Comparison of ENCODE assay signal across 25 cellular contexts in genomic region chr10:101576229-101576863, GRCh38. TPM values are rescaled to one million over a fixed set of nuclear protein-coding genes. Genes with fewer than 3 reads are reported as not detected.
DNase-seq lines count a peak whose midpoint lies in the region; ATAC-seq and TF ChIP-seq lines count a peak whose summit lies in the region.
"Had no signal": no experiment of that assay in that cellular context is flagged by ENCODE, and none has a peak within 500 bp of the region (broad histone marks: within the 10 kb centered on the region; RNA-seq: fewer than 3 reads in every experiment).

No MANE protein-coding gene starts in this region.

- H3K4me2 ChIP-seq in fibroblast of lung (ENCODE audit: extremely low read depth, insufficient read depth, low read length): no peak overlapping the region

- in situ Hi-C loops in G401 (cut with HindIII; ENCODE audit: low sequenced_read_pairs): loop anchor here (25.0 kb wide), 1 partner anchor 289 kb away; no protein-coding TSS in a partner anchor

- no peaks in the 10 kb centered on the region for H3K27me3 Mint-ChIP-seq in activated T-cell treated with anti-CD3 and anti-CD28 coated beads, Interleukin-2, amount 50 U/mL, for 24 hours
- H3K27me3 Mint-ChIP-seq in stimulated activated naive B cell treated with anti-CD40 and anti-IgM and Interleukin-4, amounts not matched to agents 10 μg/mL and 1 μg/mL and 100 μg/mL, for 72 hours: no peaks in the 10 kb centered on the region
- H3K27me3 Mint-ChIP-seq: dendritic cell treated with granulocyte-macrophage colony-stimulating factor and Interleukin-4, amounts not matched to agents 40 ng/mL and 50 ng/mL, for 4 days; stimulated activated naive CD8-positive, alpha-beta T cell treated with anti-CD3 and anti-CD28 coated beads, Interleukin-15, Interleukin-2, amounts not matched to agents 100 ng/mL and 50 ng/mL, for 24 hours had no signal

- H4K20me1 ChIP-seq in fibroblast of lung (ENCODE audit: control insufficient read depth, extremely low read depth, insufficient read depth, low read length): no peaks in the 10 kb centered on the region

- H3K79me2 ChIP-seq in fibroblast of lung (ENCODE audit: control insufficient read depth, insufficient read depth, low read length): no peaks in the 10 kb centered on the region

- peaks cover 38% of the 10 kb centered on the region for H3K36me3 Mint-ChIP-seq in activated T-cell treated with anti-CD3 and anti-CD28 coated beads, Interleukin-2, amount 50 U/mL, for 24 hours (ENCODE audit: low read depth)
- peaks cover 22 to 53% of the 10 kb centered on the region in 2 donors for H3K36me3 Mint-ChIP-seq in stimulated activated naive B cell treated with anti-CD40 and anti-IgM and Interleukin-4, amounts not matched to agents 10 μg/mL and 1 μg/mL and 100 μg/mL, for 72 hours
- no peaks in the 10 kb centered on the region for H3K36me3 Mint-ChIP-seq in activated naive CD4-positive, alpha-beta T cell treated with anti-CD3 and anti-CD28 coated beads, Interleukin-2, amount 50 U/mL, for 72 hours

- H3K4me3 ChIP-seq in fibroblast of lung (replicated peaks in 1 of 4; ENCODE audit: control extremely low read depth in 1 of 4, insufficient read depth in 1 of 4, low read depth in 3 of 4, low read length in 4 of 4): no peak overlapping the region
- H3K4me3 ChIP-seq: cardiac muscle cell, lower lobe of right lung, transverse colon had no signal

- peak; percentile 25 for DNase-seq in activated T-cell treated with anti-CD3 and anti-CD28 coated beads, Interleukin-2, amount 50 U/mL, for 24 hours
- DNase-seq in activated T-cell treated with anti-CD3 and anti-CD28 coated beads, Interleukin-2, amount 50 U/mL, for 48 hours: no peak
- DNase-seq in OCI-M1 (lab: John Stamatoyannopoulos, UW): peak; percentile 49
- peak; percentile 24 to 39 for DNase-seq in fibroblast of lung (ENCODE audit: low read depth in 2 of 2)
- DNase-seq in stimulated activated naive B cell treated with anti-CD40 and anti-IgM and Interleukin-4, amounts not matched to agents 10 μg/mL and 1 μg/mL and 100 μg/mL, for 72 hours: no peak
- DNase-seq in G401 (ENCODE audit: low spot score): no peak
- DNase-seq in DMS153 (lab: John Stamatoyannopoulos, UW): no peak
- no peak for DNase-seq in activated naive CD4-positive, alpha-beta T cell treated with anti-CD3 and anti-CD28 coated beads, Interleukin-2, amount 50 U/mL, for 72 hours (ENCODE audit: low spot score in 2 of 2)
- DNase-seq: activated CD8-positive, alpha-beta memory T cell treated with anti-CD3 and anti-CD28 coated beads for 24 hours; activated naive CD4-positive, alpha-beta T cell treated with Interleukin-2 at 50 U/mL for 16 hours; activated T-cell treated with anti-CD3 and anti-CD28 coated beads, Interleukin-2, amount 50 U/mL, for 4 hours; amniotic stem cell; BE2C; islet precursor cell; lower lobe of right lung; MM.1S; NCI-H1417 treated with DMSO at 0.1 percent for 48 hours; NCI-H524 treated with DMSO at 0.1 percent for 48 hours; stimulated activated CD4-positive, alpha-beta T cell treated with anti-CD3 and anti-CD28 coated beads, Interleukin-2, amount 100 ng/mL, for 48 hours; transverse colon had no signal

- H3K4me1 ChIP-seq in fibroblast of lung (ENCODE audit: control insufficient read depth, extremely low read depth, insufficient read depth, low read length): no peaks in the 10 kb centered on the region
- H3K4me1 ChIP-seq: BE2C, lower lobe of right lung, transverse colon had no signal

- H3K27ac ChIP-seq in fibroblast of lung (ENCODE audit: insufficient read depth, low read length): no peak overlapping the region
- H3K27ac ChIP-seq: cardiac muscle cell, lower lobe of right lung, neutrophil, transverse colon had no signal

- H3K9ac ChIP-seq in fibroblast of lung (ENCODE audit: insufficient read depth, low read length): no peak overlapping the region

- no peaks in the 10 kb centered on the region for H3K4me1 Mint-ChIP-seq in activated T-cell treated with anti-CD3 and anti-CD28 coated beads, Interleukin-2, amount 50 U/mL, for 24 hours (ENCODE audit: low read depth)
- H3K4me1 Mint-ChIP-seq in stimulated activated naive B cell treated with anti-CD40 and anti-IgM and Interleukin-4, amounts not matched to agents 10 μg/mL and 1 μg/mL and 100 μg/mL, for 72 hours: no peaks in the 10 kb centered on the region

- no peaks in the 10 kb centered on the region for H3K27me3 ChIP-seq in fibroblast of lung (ENCODE audit: control insufficient read depth, insufficient read depth, low read length)
- H3K27me3 ChIP-seq: BE2C, cardiac muscle cell, neutrophil, transverse colon had no signal

- H3K9me3 ChIP-seq in fibroblast of lung (ENCODE audit: control insufficient read depth, insufficient read depth, low read depth, low read length): peaks cover 2% of the 10 kb centered on the region
- H3K9me3 ChIP-seq: neutrophil, transverse colon had no signal

- H3K4me3 Mint-ChIP-seq in activated T-cell treated with anti-CD3 and anti-CD28 coated beads, Interleukin-2, amount 50 U/mL, for 24 hours: no peak overlapping the region
- H3K4me3 Mint-ChIP-seq in stimulated activated naive B cell treated with anti-CD40 and anti-IgM and Interleukin-4, amounts not matched to agents 10 μg/mL and 1 μg/mL and 100 μg/mL, for 72 hours: no peak overlapping the region
- H3K4me3 Mint-ChIP-seq: activated T-cell treated with anti-CD3 and anti-CD28 coated beads, Interleukin-2, amount 50 U/mL, for 4 hours; dendritic cell treated with granulocyte-macrophage colony-stimulating factor and Interleukin-4, amounts not matched to agents 40 ng/mL and 50 ng/mL, for 4 days; stimulated activated naive CD8-positive, alpha-beta T cell treated with anti-CD3 and anti-CD28 coated beads, Interleukin-15, Interleukin-2, amounts not matched to agents 100 ng/mL and 50 ng/mL, for 24 hours had no signal

- H3K27ac Mint-ChIP-seq in activated T-cell treated with anti-CD3 and anti-CD28 coated beads, Interleukin-2, amount 50 U/mL, for 24 hours: peak overlapping the region; percentile 38
- peak overlapping the region; percentile 31 for H3K27ac Mint-ChIP-seq in stimulated activated naive B cell treated with anti-CD40 and anti-IgM and Interleukin-4, amounts not matched to agents 10 μg/mL and 1 μg/mL and 100 μg/mL, for 72 hours
- no peak overlapping the region for H3K27ac Mint-ChIP-seq in activated naive CD4-positive, alpha-beta T cell treated with anti-CD3 and anti-CD28 coated beads, Interleukin-2, amount 50 U/mL, for 72 hours
- H3K27ac Mint-ChIP-seq: dendritic cell treated with granulocyte-macrophage colony-stimulating factor and Interleukin-4, amounts not matched to agents 40 ng/mL and 50 ng/mL, for 4 days; stimulated activated naive CD8-positive, alpha-beta T cell treated with anti-CD3 and anti-CD28 coated beads, Interleukin-15, Interleukin-2, amounts not matched to agents 100 ng/mL and 50 ng/mL, for 24 hours had no signal

- no peaks in the 10 kb centered on the region for H3K9me3 Mint-ChIP-seq in activated T-cell treated with anti-CD3 and anti-CD28 coated beads, Interleukin-2, amount 50 U/mL, for 24 hours
- H3K9me3 Mint-ChIP-seq in stimulated activated naive B cell treated with anti-CD40 and anti-IgM and Interleukin-4, amounts not matched to agents 10 μg/mL and 1 μg/mL and 100 μg/mL, for 72 hours: no peaks in the 10 kb centered on the region
- H3K9me3 Mint-ChIP-seq in activated naive CD4-positive, alpha-beta T cell treated with anti-CD3 and anti-CD28 coated beads, Interleukin-2, amount 50 U/mL, for 72 hours: no peaks in the 10 kb centered on the region
- H3K9me3 Mint-ChIP-seq: stimulated activated naive CD8-positive, alpha-beta T cell treated with anti-CD3 and anti-CD28 coated beads, Interleukin-15, Interleukin-2, amounts not matched to agents 100 ng/mL and 50 ng/mL, for 24 hours had no signal

- no peak for ATAC-seq in stimulated activated naive B cell treated with anti-CD40 and anti-IgM and Interleukin-4, amounts not matched to agents 10 μg/mL and 1 μg/mL and 100 μg/mL, for 72 hours (replicated peaks)
- ATAC-seq in activated naive CD4-positive, alpha-beta T cell treated with anti-CD3 and anti-CD28 coated beads, Interleukin-2, amount 50 U/mL, for 72 hours: no peak
- ATAC-seq: activated T-cell treated with anti-CD3 and anti-CD28 coated beads, Interleukin-2, amount 50 U/mL, for 4 hours; HepG2; lower lobe of right lung had no signal

- no peak for TF ChIP-seq CTCF in fibroblast of lung (conservative IDR thresholded peaks at IDR 0.05 in 1 of 2, IDR thresholded peaks at IDR 0.05 in 1 of 2; ENCODE audit: low read depth in 1 of 2, low read length in 2 of 2)

- no peak overlapping the region for H2AFZ ChIP-seq in fibroblast of lung (ENCODE audit: low read length)

- H3K36me3 ChIP-seq in fibroblast of lung (ENCODE audit: control insufficient read depth, insufficient read depth, low read length): peaks cover 8% of the 10 kb centered on the region
- H3K36me3 ChIP-seq: BE2C, cardiac muscle cell had no signal

RNA-seq across cellular contexts. Expression of gene POLL, which starts 11.7 kb away (rescaled TPM):
- total RNA-seq in fibroblast of lung: 12.3 and 15.7 TPM in 2 replicates
- 10.9 TPM in 2 replicates for polyA plus RNA-seq in fibroblast of lung
- polyA plus RNA-seq in fibroblast of lung (2012): 12.8 and 13.9 TPM in 2 replicates
- polyA minus RNA-seq in fibroblast of lung (ENCODE audit: low replicate concordance): 58.7 and 63.9 TPM in 2 replicates
- 87.8 and 94.8 TPM in 2 replicates for total RNA-seq in G401 (2014; rRNA removed; shearing (Covaris generic))
- 10 to 100 TPM; 31.4 to 43.0 TPM for total RNA-seq in activated naive CD4-positive, alpha-beta T cell treated with anti-CD3 and anti-CD28 coated beads, Interleukin-2, amount 50 U/mL, for 72 hours

RNA-seq across cellular contexts. Expression of gene DPCD, which starts 11.8 kb away (rescaled TPM):
- 23.9 and 34.4 TPM in 2 replicates for total RNA-seq in fibroblast of lung
- polyA plus RNA-seq in fibroblast of lung: 40.5 and 42.9 TPM in 2 replicates
- polyA plus RNA-seq in fibroblast of lung (2012): 37.7 and 46.4 TPM in 2 replicates
- 27.6 and 29.2 TPM in 2 replicates for polyA minus RNA-seq in fibroblast of lung (ENCODE audit: low replicate concordance)
- 361 and 419 TPM in 2 replicates for total RNA-seq in G401 (2014; rRNA removed; shearing (Covaris generic))
- 10 to 100 TPM in 1 of 2 donors, 1 to 10 TPM in 1; 3.1 to 23.9 TPM for total RNA-seq in activated naive CD4-positive, alpha-beta T cell treated with anti-CD3 and anti-CD28 coated beads, Interleukin-2, amount 50 U/mL, for 72 hours

Comparison
In these comparisons a context has a peak if more than half of its experiments do, and no peak if none do; other contexts are left out.
1. DNase-seq: peak in activated T-cell treated with anti-CD3 and anti-CD28 coated beads, Interleukin-2, amount 50 U/mL, for 24 hours (single experiment), OCI-M1 (single experiment) and fibroblast of lung (2 of 2); none in activated T-cell treated with anti-CD3 and anti-CD28 coated beads, Interleukin-2, amount 50 U/mL, for 48 hours (0 of 2), stimulated activated naive B cell treated with anti-CD40 and anti-IgM and Interleukin-4, amounts not matched to agents 10 μg/mL and 1 μg/mL and 100 μg/mL, for 72 hours (single experiment), G401 (single experiment), DMS153 (single experiment) and activated naive CD4-positive, alpha-beta T cell treated with anti-CD3 and anti-CD28 coated beads, Interleukin-2, amount 50 U/mL, for 72 hours (0 of 2).
2. H3K27ac Mint-ChIP-seq: peak in activated T-cell treated with anti-CD3 and anti-CD28 coated beads, Interleukin-2, amount 50 U/mL, for 24 hours (single experiment) and stimulated activated naive B cell treated with anti-CD40 and anti-IgM and Interleukin-4, amounts not matched to agents 10 μg/mL and 1 μg/mL and 100 μg/mL, for 72 hours (single experiment); none in activated naive CD4-positive, alpha-beta T cell treated with anti-CD3 and anti-CD28 coated beads, Interleukin-2, amount 50 U/mL, for 72 hours (0 of 2).
3. RNA of gene DPCD, which starts 11.8 kb away (total RNA-seq): 361 to 419 TPM in G401; 23.9 to 34.4 TPM in fibroblast of lung and 3.1 to 23.9 TPM in activated naive CD4-positive, alpha-beta T cell treated with anti-CD3 and anti-CD28 coated beads, Interleukin-2, amount 50 U/mL, for 72 hours; every median in the first group is over 10 times any median in the second.